In the genomic region with DNA sequence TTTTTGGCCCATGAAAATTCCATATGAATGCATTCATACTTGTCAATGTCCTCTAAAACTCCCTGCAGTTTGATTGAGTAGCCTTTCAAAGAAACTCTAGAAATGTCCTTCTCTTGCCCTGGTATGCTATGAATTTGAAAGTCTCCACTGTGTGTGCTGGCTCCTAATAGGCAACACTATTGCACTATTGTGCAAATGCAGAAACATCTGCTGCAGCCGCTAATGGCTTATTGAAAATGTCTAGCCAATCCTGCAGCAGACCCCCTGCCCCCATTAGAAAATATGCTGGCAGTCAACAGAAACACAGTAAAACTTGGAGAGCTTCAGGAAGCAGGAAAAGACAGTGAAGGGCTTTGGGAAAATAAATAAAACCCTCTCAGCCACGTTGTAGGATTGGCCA, we compare ENCODE assay signal across 25 cellular contexts.
DNase-seq lines count a peak whose midpoint lies in the region; ATAC-seq lines count a peak whose summit lies in the region.
"Had no signal": no experiment of that assay in that cellular context is flagged by ENCODE, and none has a peak within 500 bp of the region (broad histone marks: within the 10 kb centered on the region; RNA-seq: fewer than 3 reads in every experiment).

No MANE protein-coding gene starts in this region.

- DNase-seq in GM04504 (ENCODE audit: low read depth) (peak; percentile 18), adipocyte (ENCODE audit: low read depth) (peak; percentile 61), fibroblast of peridontal ligament (ENCODE audit: extremely low read depth) (peak; percentile 63), retina (peak; percentile 30), NCI-H446 (lab: John Stamatoyannopoulos, UW) (no peak), amygdala (lab: John Stamatoyannopoulos, UW) (no peak)
- no peak for DNase-seq in activated naive CD4-positive, alpha-beta T cell (lab: John Stamatoyannopoulos, UW)
- DNase-seq: activated CD4-positive, alpha-beta T cell treated with anti-CD3 and anti-CD28 coated beads for 36 hours; activated CD8-positive, alpha-beta T cell treated with anti-CD3 and anti-CD28 coated beads, Interleukin-2, amount 10 ng/mL, durations not matched to agents 7 days and 5 days; activated effector memory CD4-positive, alpha-beta T cell treated with anti-CD3 and anti-CD28 coated beads, Interleukin-2, amount 50 U/mL, for 16 hours; activated naive CD8-positive, alpha-beta T cell treated with anti-CD3 and anti-CD28 coated beads, Interleukin-2, amount 50 U/mL, for 24 hours; activated T-cell treated with anti-CD3 and anti-CD28 coated beads for 4 hours; CD8-positive, alpha-beta T cell; hypothalamus; left ventricle myocardium inferior; MG63; naive B cell; NCI-H1105 treated with DMSO at 0.1 percent for 48 hours; NCI-H1930; NCI-H345; nucleus accumbens; SK-N-SH had no signal

- no peaks in the 10 kb centered on the region for H3K9me3 ChIP-seq in adipocyte (ENCODE audit: control insufficient read depth, low read length)
- H3K9me3 ChIP-seq: HAP-1, left ventricle myocardium inferior, MG63, SK-N-SH had no signal

- no peak for ATAC-seq in GM21423 (IDR thresholded peaks at IDR 0.05; ENCODE audit: unreplicated experiment)
- ATAC-seq: activated CD4-positive, alpha-beta T cell treated with anti-CD3 and anti-CD28 coated beads for 36 hours; activated CD8-positive, alpha-beta T cell treated with anti-CD3 and anti-CD28 coated beads, Interleukin-2, amount 10 ng/mL, durations not matched to agents 7 days and 5 days; activated naive CD8-positive, alpha-beta T cell treated with anti-CD3 and anti-CD28 coated beads, Interleukin-2, amount 50 U/mL, for 24 hours; CD8-positive, alpha-beta T cell; K562 had no signal

- H3K4me1 ChIP-seq in adipocyte (ENCODE audit: control insufficient read depth, insufficient read depth, low read length), result peaks cover 11% of the 10 kb centered on the region
- H3K4me1 ChIP-seq: HAP-1, left ventricle myocardium inferior had no signal

- no peak overlapping the region for H3K4me3 ChIP-seq in adipocyte (ENCODE audit: low read length)
- H3K4me3 ChIP-seq: HAP-1, K562, left ventricle myocardium inferior, MG63 had no signal

- H3K9ac ChIP-seq in adipocyte (ENCODE audit: low read length), result no peak overlapping the region
- H3K9ac ChIP-seq: SK-N-SH had no signal

- H3K36me3 ChIP-seq in adipocyte (ENCODE audit: control insufficient read depth, insufficient read depth, low read length, severe bottlenecking), result no peaks in the 10 kb centered on the region
- H3K36me3 ChIP-seq: HAP-1, left ventricle myocardium inferior, MG63 had no signal

- H3K27me3 ChIP-seq in adipocyte (replicated peaks; ENCODE audit: control insufficient read depth, insufficient read depth, low read length), result no peaks in the 10 kb centered on the region
- H3K27me3 ChIP-seq: MG63 had no signal

Comparison
In these comparisons a context has a peak if more than half of its experiments do, and no peak if none do; other contexts are left out.
1. DNase-seq: peak in GM04504 (single experiment), adipocyte (single experiment), fibroblast of peridontal ligament (single experiment) and retina (single experiment); none in NCI-H446 (0 of 2), activated naive CD4-positive, alpha-beta T cell (0 of 4) and amygdala (0 of 56).